14 cellular contexts compared by ENCODE assay signal in genomic region chr3:152622813-152623167, GRCh38.
"Had no signal": no experiment of that assay in that cellular context is flagged by ENCODE, and none has a peak within 500 bp of the region (broad histone marks: within the 10 kb centered on the region; RNA-seq: fewer than 3 reads in every experiment).

No MANE protein-coding gene starts in this region.

- H3K4me2 ChIP-seq: neural progenitor cell had no signal

- H3K27ac Mint-ChIP-seq: activated naive CD4-positive, alpha-beta T cell treated with anti-CD3 and anti-CD28 coated beads for 36 hours; activated naive CD8-positive, alpha-beta T cell treated with anti-CD3 and anti-CD28 coated beads, Interleukin-2, amount 50 U/mL, for 24 hours; activated T-helper 17 cell treated with anti-CD3 and anti-CD28 coated beads, Interleukin-2, amount 50 U/mL, for 72 hours; neural progenitor cell; stimulated activated naive CD8-positive, alpha-beta T cell treated with anti-CD3 and anti-CD28 coated beads, Interleukin-15, Interleukin-2, amounts not matched to agents 100 ng/mL and 50 ng/mL, for 24 hours had no signal

- DNase-seq: activated CD4-positive, alpha-beta T cell treated with anti-CD3 and anti-CD28 coated beads, Interleukin-2, amount 50 U/mL, for 48 hours; activated naive CD4-positive, alpha-beta T cell treated with anti-CD3 and anti-CD28 coated beads for 36 hours; activated naive CD8-positive, alpha-beta T cell treated with anti-CD3 and anti-CD28 coated beads, Interleukin-2, amount 50 U/mL, for 24 hours; aorta; head of caudate nucleus; kidney glomerular epithelial cell; ovary; spleen; upper lobe of left lung had no signal

- H3K4me3 ChIP-seq: breast epithelium, neural progenitor cell, ovary, spleen, upper lobe of left lung had no signal

- H3K9me3 Mint-ChIP-seq: activated naive CD4-positive, alpha-beta T cell treated with anti-CD3 and anti-CD28 coated beads for 36 hours; activated naive CD8-positive, alpha-beta T cell treated with anti-CD3 and anti-CD28 coated beads, Interleukin-2, amount 50 U/mL, for 24 hours; activated T-helper 17 cell treated with anti-CD3 and anti-CD28 coated beads, Interleukin-2, amount 50 U/mL, for 72 hours; neural progenitor cell; stimulated activated naive CD8-positive, alpha-beta T cell treated with anti-CD3 and anti-CD28 coated beads, Interleukin-15, Interleukin-2, amounts not matched to agents 100 ng/mL and 50 ng/mL, for 24 hours had no signal

- H3K36me3 Mint-ChIP-seq: neural progenitor cell had no signal

- H3K9me3 ChIP-seq: breast epithelium, ovary, spleen, upper lobe of left lung had no signal

- H3K4me3 Mint-ChIP-seq: activated naive CD4-positive, alpha-beta T cell treated with anti-CD3 and anti-CD28 coated beads for 36 hours; activated naive CD8-positive, alpha-beta T cell treated with anti-CD3 and anti-CD28 coated beads, Interleukin-2, amount 50 U/mL, for 24 hours; activated T-helper 17 cell treated with anti-CD3 and anti-CD28 coated beads, Interleukin-2, amount 50 U/mL, for 72 hours; neural progenitor cell; stimulated activated naive CD8-positive, alpha-beta T cell treated with anti-CD3 and anti-CD28 coated beads, Interleukin-15, Interleukin-2, amounts not matched to agents 100 ng/mL and 50 ng/mL, for 24 hours had no signal

- H3K27me3 ChIP-seq: breast epithelium, neural progenitor cell, ovary, spleen, upper lobe of left lung had no signal

- H3K4me1 ChIP-seq: breast epithelium, spleen, upper lobe of left lung had no signal

- H3K36me3 ChIP-seq: breast epithelium, neural progenitor cell, ovary, spleen, upper lobe of left lung had no signal

- H3K4me1 Mint-ChIP-seq: activated naive CD8-positive, alpha-beta T cell treated with anti-CD3 and anti-CD28 coated beads, Interleukin-2, amount 50 U/mL, for 24 hours; activated T-helper 17 cell treated with anti-CD3 and anti-CD28 coated beads, Interleukin-2, amount 50 U/mL, for 72 hours had no signal

- H3K27ac ChIP-seq: breast epithelium, neural progenitor cell, ovary, spleen, upper lobe of left lung, VCaP had no signal

- H3K9ac ChIP-seq: neural progenitor cell had no signal

- H2AFZ ChIP-seq: neural progenitor cell had no signal

- H3K27me3 Mint-ChIP-seq: activated naive CD8-positive, alpha-beta T cell treated with anti-CD3 and anti-CD28 coated beads, Interleukin-2, amount 50 U/mL, for 24 hours had no signal
